Comparison of ENCODE assay signal across 9 cellular contexts in genomic region chr17:2174471-2175293, GRCh38.
DNase-seq lines count a peak whose midpoint lies in the region; ATAC-seq, FAIRE-seq and TF ChIP-seq lines count a peak whose summit lies in the region.
"Had no signal": no experiment of that assay in that cellular context is flagged by ENCODE, and none has a peak within 500 bp of the region (broad histone marks: within the 10 kb centered on the region; RNA-seq: fewer than 3 reads in every experiment).

No MANE protein-coding gene starts in this region.

- H3K4me3 ChIP-seq in LNCaP clone FGC (ENCODE audit: low read depth, low read length) (peak overlapping the region; percentile 1; the same call in 1 of the 2 replicates), body of pancreas (no peak overlapping the region), kidney (ENCODE audit: low read length in 2 of 2) (peak overlapping the region in 1 of 2 donors; percentile 8), stomach smooth muscle (ENCODE audit: low read length in 2 of 2) (peak overlapping the region in 1 of 2 donors; percentile 64)

- no peak for TF ChIP-seq CTCF in LNCaP clone FGC (IDR thresholded peaks at IDR 0.05; ENCODE audit: control insufficient read depth, extremely low read depth, insufficient read depth)
- TF ChIP-seq CTCF in body of pancreas (IDR thresholded peaks at IDR 0.05): peak in 1 of 7 experiments; percentile 13
- TF ChIP-seq CTCF in kidney (IDR thresholded peaks at IDR 0.05; ENCODE audit: borderline replicate concordance, extremely low read depth, insufficient read depth): no peak

- no peaks in the 10 kb centered on the region for H3K9me3 Mint-ChIP-seq in activated naive CD8-positive, alpha-beta T cell treated with anti-CD3 and anti-CD28 coated beads for 36 hours

- DNase-seq in LNCaP clone FGC (ENCODE audit: low read depth) (peak; percentile 59), body of pancreas (peak; percentile 38 to 64 (median 57)), kidney (peak; percentile 93)
- DNase-seq in activated naive CD8-positive, alpha-beta T cell treated with anti-CD3 and anti-CD28 coated beads for 36 hours: no peak
- DNase-seq: NCI-H524 treated with DMSO at 0.1 percent for 48 hours had no signal

- no peak overlapping the region for H3K27ac Mint-ChIP-seq in activated naive CD8-positive, alpha-beta T cell treated with anti-CD3 and anti-CD28 coated beads for 36 hours

- TF ChIP-seq POLR2A in body of pancreas (IDR thresholded peaks at IDR 0.05): no peak

- H3K27ac ChIP-seq in body of pancreas: peak overlapping the region; percentile 37 to 90 (median 63)
- H3K27ac ChIP-seq in kidney (ENCODE audit: low read depth in 2 of 2, low read length in 2 of 2): peak overlapping the region; percentile 69 to 83
- H3K27ac ChIP-seq in stomach smooth muscle (ENCODE audit: low read length): peak overlapping the region; percentile 88

- WGBS in body of pancreas, 2 donors: 22 to 31% methylated on average over 24 of the region's 24 CpGs

- no peaks in the 10 kb centered on the region for H3K27me3 Mint-ChIP-seq in activated naive CD8-positive, alpha-beta T cell treated with anti-CD3 and anti-CD28 coated beads for 36 hours

- intact Hi-C loops in body of pancreas (cut with DNase I): no loop called here
- intact Hi-C loops in kidney (cut with DNase I): no loop called here

- no peaks in the 10 kb centered on the region for H3K9me3 ChIP-seq in body of pancreas
- no peaks in the 10 kb centered on the region for H3K9me3 ChIP-seq in kidney (ENCODE audit: control insufficient read depth in 1 of 2, low read length in 2 of 2)
- no peaks in the 10 kb centered on the region for H3K9me3 ChIP-seq in stomach smooth muscle (ENCODE audit: control insufficient read depth in 2 of 2, low read length in 2 of 2)

- H3K9ac ChIP-seq in kidney (ENCODE audit: low read length in 2 of 2) (peak overlapping the region in 1 of 2 donors; percentile 30), stomach smooth muscle (ENCODE audit: low read length in 2 of 2) (peak overlapping the region in 1 of 2 donors; percentile 51)

- H3K27me3 ChIP-seq in body of pancreas: no peaks in the 10 kb centered on the region
- H3K27me3 ChIP-seq in stomach smooth muscle (ENCODE audit: control insufficient read depth in 1 of 2, insufficient read depth in 2 of 2, low read length in 2 of 2): no peaks in the 10 kb centered on the region

- H3K4me1 Mint-ChIP-seq in activated naive CD8-positive, alpha-beta T cell treated with anti-CD3 and anti-CD28 coated beads for 36 hours: peaks cover 5% of the 10 kb centered on the region

- no peak for FAIRE-seq in kidney (lab: Jason Lieb, UNC)

- H3K4me1 ChIP-seq in body of pancreas: peaks cover 53% of the 10 kb centered on the region
- H3K4me1 ChIP-seq in kidney (ENCODE audit: control insufficient read depth in 1 of 2, insufficient read depth in 1 of 2, low read depth in 1 of 2, low read length in 2 of 2): peaks cover 47 to 64% of the 10 kb centered on the region in 2 donors
- peaks cover 76% of the 10 kb centered on the region for H3K4me1 ChIP-seq in stomach smooth muscle (ENCODE audit: control insufficient read depth, insufficient read depth, low read length)

- H3K4me3 Mint-ChIP-seq in activated naive CD8-positive, alpha-beta T cell treated with anti-CD3 and anti-CD28 coated beads for 36 hours: no peak overlapping the region

- H3K36me3 ChIP-seq in body of pancreas (replicated peaks in 1 of 2; ENCODE audit: insufficient read depth in 1 of 2, low read depth in 2 of 2): no peaks in the 10 kb centered on the region
- no peaks in the 10 kb centered on the region for H3K36me3 ChIP-seq in kidney (ENCODE audit: control insufficient read depth in 1 of 2, insufficient read depth in 2 of 2, low read length in 2 of 2)
- peaks cover 4 to 12% of the 10 kb centered on the region in 2 donors for H3K36me3 ChIP-seq in stomach smooth muscle (ENCODE audit: control insufficient read depth in 2 of 2, insufficient read depth in 2 of 2, low read length in 2 of 2)

- ATAC-seq in body of pancreas: peak; percentile 31
- ATAC-seq in GM19035 (IDR thresholded peaks at IDR 0.05; ENCODE audit: unreplicated experiment): no peak
- no peak for ATAC-seq in HG02938 (IDR thresholded peaks at IDR 0.05; ENCODE audit: unreplicated experiment)
- ATAC-seq in HG03442 (IDR thresholded peaks at IDR 0.05; ENCODE audit: unreplicated experiment): no peak

- H3K36me3 Mint-ChIP-seq in activated naive CD8-positive, alpha-beta T cell treated with anti-CD3 and anti-CD28 coated beads for 36 hours: peaks cover 23% of the 10 kb centered on the region
